Comparison of ENCODE assay signal across 8 cellular contexts in genomic region chr2:144453039-144453336, GRCh38.
DNase-seq lines count a peak whose midpoint lies in the region; ATAC-seq and TF ChIP-seq lines count a peak whose summit lies in the region.

No MANE protein-coding gene starts in this region.

- no peak for TF ChIP-seq POLR2A in lower leg skin (IDR thresholded peaks at IDR 0.05)

- peaks cover 4% of the 10 kb centered on the region; the same call in 1 of the 2 replicates for H3K36me3 Mint-ChIP-seq in HFFc6 (ENCODE audit: low read depth)
- peaks cover 13% of the 10 kb centered on the region for H3K36me3 Mint-ChIP-seq in brain
- H3K36me3 Mint-ChIP-seq in stimulated activated naive B cell treated with anti-CD40 and anti-IgM and Interleukin-4, amounts not matched to agents 10 μg/mL and 1 μg/mL and 100 μg/mL, for 72 hours, result peaks cover 0 to 10% of the 10 kb centered on the region in 2 donors

- H3K27ac Mint-ChIP-seq in HFFc6 (peak overlapping the region; percentile 92), brain (peak overlapping the region; percentile 54 to 95 (median 68))
- H3K27ac Mint-ChIP-seq in stimulated activated naive B cell treated with anti-CD40 and anti-IgM and Interleukin-4, amounts not matched to agents 10 μg/mL and 1 μg/mL and 100 μg/mL, for 72 hours, result no peak overlapping the region

- 52 to 58% methylated on average over 4 of the region's 4 CpGs for WGBS in lower leg skin, 2 donors

- H3K9me3 Mint-ChIP-seq in HFFc6, result no peaks in the 10 kb centered on the region
- H3K9me3 Mint-ChIP-seq in brain, result no peaks in the 10 kb centered on the region
- no peaks in the 10 kb centered on the region for H3K9me3 Mint-ChIP-seq in stimulated activated naive B cell treated with anti-CD40 and anti-IgM and Interleukin-4, amounts not matched to agents 10 μg/mL and 1 μg/mL and 100 μg/mL, for 72 hours

- H3K4me3 Mint-ChIP-seq in HFFc6 (peak overlapping the region; percentile 81), brain (peak overlapping the region; percentile 71 to 84 (median 79))
- H3K4me3 Mint-ChIP-seq in stimulated activated naive B cell treated with anti-CD40 and anti-IgM and Interleukin-4, amounts not matched to agents 10 μg/mL and 1 μg/mL and 100 μg/mL, for 72 hours, result peak overlapping the region; percentile 78 to 79

- no peak overlapping the region for H3K4me3 ChIP-seq in lower leg skin (ENCODE audit: low read depth, poor library complexity, severe bottlenecking)

- TF ChIP-seq CTCF in HFFc6 (IDR thresholded peaks at IDR 0.05), result no peak
- no peak for TF ChIP-seq CTCF in brain (conservative IDR thresholded peaks at IDR 0.05)
- no peak for TF ChIP-seq CTCF in lower leg skin (IDR thresholded peaks at IDR 0.05)

- intact Hi-C loops in lower leg skin (cut with DNase I; ENCODE audit: low total_unique reads), result no loop called here

- H3K4me1 Mint-ChIP-seq in HFFc6 (ENCODE audit: low read depth) (peaks cover 87% of the 10 kb centered on the region), brain (peaks cover 95% of the 10 kb centered on the region)
- H3K4me1 Mint-ChIP-seq in stimulated activated naive B cell treated with anti-CD40 and anti-IgM and Interleukin-4, amounts not matched to agents 10 μg/mL and 1 μg/mL and 100 μg/mL, for 72 hours, result peaks cover 54 to 87% of the 10 kb centered on the region in 2 donors

- DNase-seq in HFFc6 (peak; percentile 58), kidney tubule cell (ENCODE audit: low spot score) (peak; percentile 17), NCI-H2171 treated with DMSO at 0.1 percent for 48 hours (lab: John Stamatoyannopoulos, UW) (no peak), ureter (ENCODE audit: low spot score) (no peak), lower leg skin (ENCODE audit: low spot score in 2 of 2) (no peak)
- no peak for DNase-seq in stimulated activated naive B cell treated with anti-CD40 and anti-IgM and Interleukin-4, amounts not matched to agents 10 μg/mL and 1 μg/mL and 100 μg/mL, for 72 hours

- H3K27me3 Mint-ChIP-seq in HFFc6 (ENCODE audit: insufficient read depth) (0 out of 2 replicates have a peak, but pooled peaks cover 2% of the 10 kb centered on the region), brain (peaks cover 6% of the 10 kb centered on the region)
- H3K27me3 Mint-ChIP-seq in stimulated activated naive B cell treated with anti-CD40 and anti-IgM and Interleukin-4, amounts not matched to agents 10 μg/mL and 1 μg/mL and 100 μg/mL, for 72 hours, result no peaks in the 10 kb centered on the region

- no peak for ATAC-seq in stimulated activated naive B cell treated with anti-CD40 and anti-IgM and Interleukin-4, amounts not matched to agents 10 μg/mL and 1 μg/mL and 100 μg/mL, for 72 hours (replicated peaks)
- ATAC-seq in HG02759 (IDR thresholded peaks at IDR 0.05; ENCODE audit: unreplicated experiment), result no peak

Comparison
In these comparisons a context has a peak if more than half of its experiments do, and no peak if none do; other contexts are left out.
1. DNase-seq: peak in HFFc6 (single experiment) and kidney tubule cell (single experiment); none in stimulated activated naive B cell treated with anti-CD40 and anti-IgM and Interleukin-4, amounts not matched to agents 10 μg/mL and 1 μg/mL and 100 μg/mL, for 72 hours (single experiment), NCI-H2171 treated with DMSO at 0.1 percent for 48 hours (single experiment), ureter (single experiment) and lower leg skin (0 of 2).
2. Peak in every context shown above with its lines, with median percentiles within 50 percentile points of each other: H3K4me3 Mint-ChIP-seq.